ENCODE assay signal across 8 cellular contexts in genomic region chr17:32066863-32067642, GRCh38. TPM values are rescaled to one million over a fixed set of nuclear protein-coding genes. Genes with fewer than 3 reads are reported as not detected.
DNase-seq lines count a peak whose midpoint lies in the region; ATAC-seq and TF ChIP-seq lines count a peak whose summit lies in the region.
"Not testable (repeated sequence)": the region's sequence is repeated elsewhere in the genome, so short reads cannot be mapped to it uniquely, and the experiment has no call there.

No MANE protein-coding gene starts in this region.

- peak overlapping the region; percentile 31 for H3K4me2 ChIP-seq in KMS-11

- H3K27me3 ChIP-seq in AG04450 (ENCODE audit: control insufficient read depth, insufficient read depth, low read length); KMS-11 (ENCODE audit: insufficient read depth, low read depth); mucosa of rectum (ENCODE audit: control insufficient read depth in 2 of 2, insufficient read depth in 2 of 2, low read length in 2 of 2): not testable (repeated sequence)

- H3K4me1 ChIP-seq in KMS-11 (ENCODE audit: low read depth, poor library complexity, severe bottlenecking); mucosa of rectum (ENCODE audit: control insufficient read depth in 2 of 2, insufficient read depth in 2 of 2, low read length in 2 of 2): not testable (repeated sequence)

- not testable (repeated sequence) for H3K9ac ChIP-seq in KMS-11; mucosa of rectum (ENCODE audit: low read depth in 1 of 2, low read length in 2 of 2)

- not testable (repeated sequence) for DNase-seq in AG04450 (ENCODE audit: low read depth, low spot score)
- peak; percentile 20 to 32 for DNase-seq in activated CD4-positive, alpha-beta T cell treated with anti-CD3 and anti-CD28 coated beads for 24 hours (ENCODE audit: low read depth in 2 of 2)
- peak; percentile 79 for DNase-seq in activated naive CD4-positive, alpha-beta T cell treated with anti-CD3 and anti-CD28 coated beads, Interleukin-2, amount 10 ng/mL, durations not matched to agents 7 days and 5 days
- DNase-seq in stimulated activated CD4-positive, alpha-beta T cell treated with anti-CD3 and anti-CD28 coated beads, Interleukin-4, amount 100 ng/mL, for 24 hours = peak; percentile 62

- H3K4me1 Mint-ChIP-seq in activated naive CD4-positive, alpha-beta T cell treated with anti-CD3 and anti-CD28 coated beads, Interleukin-2, amount 10 ng/mL, durations not matched to agents 7 days and 5 days = peaks cover 14% of the 10 kb centered on the region

- H3K27me3 Mint-ChIP-seq in activated naive CD4-positive, alpha-beta T cell treated with anti-CD3 and anti-CD28 coated beads, Interleukin-2, amount 10 ng/mL, durations not matched to agents 7 days and 5 days = not testable (repeated sequence)

- peak overlapping the region; percentile 68 for H2AFZ ChIP-seq in KMS-11 (ENCODE audit: low read depth)

- not testable (repeated sequence) for H3K4me3 ChIP-seq in AG04450 (ENCODE audit: low read depth, low read length); KMS-11 (IDR thresholded peaks at IDR 0.05; ENCODE audit: insufficient read depth, low read depth, low read length)
- H3K4me3 ChIP-seq in mucosa of rectum (ENCODE audit: low read length in 2 of 2) = peak overlapping the region; percentile 39 to 54

- H3K36me3 ChIP-seq in KMS-11 (ENCODE audit: insufficient read depth); mucosa of rectum (ENCODE audit: control insufficient read depth in 2 of 2, insufficient read depth in 2 of 2, low read length in 2 of 2): not testable (repeated sequence)

- peak overlapping the region; percentile 38 for H3K4me3 Mint-ChIP-seq in activated naive CD4-positive, alpha-beta T cell treated with anti-CD3 and anti-CD28 coated beads, Interleukin-2, amount 10 ng/mL, durations not matched to agents 7 days and 5 days

- not testable (repeated sequence) for H3K79me2 ChIP-seq in KMS-11 (ENCODE audit: insufficient read depth, low read depth)

- ATAC-seq in GM19397 (IDR thresholded peaks at IDR 0.05; ENCODE audit: unreplicated experiment) (peak; percentile 47), esophagus mucosa (peak; percentile 93)

- H3K36me3 Mint-ChIP-seq in activated naive CD4-positive, alpha-beta T cell treated with anti-CD3 and anti-CD28 coated beads, Interleukin-2, amount 10 ng/mL, durations not matched to agents 7 days and 5 days = not testable (repeated sequence)

- H3K9me3 ChIP-seq in AG04450 (ENCODE audit: control insufficient read depth, insufficient read depth, low read length); mucosa of rectum (ENCODE audit: control insufficient read depth in 2 of 2, low read length in 2 of 2): not testable (repeated sequence)

- H3K27ac Mint-ChIP-seq in activated naive CD4-positive, alpha-beta T cell treated with anti-CD3 and anti-CD28 coated beads, Interleukin-2, amount 10 ng/mL, durations not matched to agents 7 days and 5 days = peak overlapping the region; percentile 71

- POLR2A ChIA-PET in AG04450 (lab: Yijun Ruan, JAX) = not testable (repeated sequence)

- not testable (repeated sequence) for H4K20me1 ChIP-seq in KMS-11 (ENCODE audit: insufficient read depth)

- CTCF ChIA-PET in AG04450 (lab: Charles Lee); activated naive CD4-positive, alpha-beta T cell treated with anti-CD3 and anti-CD28 coated beads, Interleukin-2, amount 10 ng/mL, durations not matched to agents 7 days and 5 days (lab: Charles Lee): not testable (repeated sequence)

- not testable (repeated sequence) for H3K9me3 Mint-ChIP-seq in activated naive CD4-positive, alpha-beta T cell treated with anti-CD3 and anti-CD28 coated beads, Interleukin-2, amount 10 ng/mL, durations not matched to agents 7 days and 5 days

- H3K27ac ChIP-seq in AG04450 (ENCODE audit: low read depth, low read length); KMS-11; mucosa of rectum (ENCODE audit: low read depth in 2 of 2, low read length in 2 of 2): not testable (repeated sequence)

- TF ChIP-seq CTCF in AG04450 (IDR thresholded peaks at IDR 0.05; ENCODE audit: low read depth, low read length) (peak; percentile 19; the same call in 1 of the 2 replicates), KMS-11 (conservative IDR thresholded peaks at IDR 0.05; ENCODE audit: low read depth, low read length) (peak; percentile 32; the same call in 1 of the 2 replicates)

RNA-seq across cellular contexts. Expression of gene LRRC37B, which starts 59.9 kb away (rescaled TPM):
- 11.0 and 13.1 TPM in 2 replicates for polyA plus RNA-seq in AG04450 (2011; rRNA removed)
- 17.0 and 19.2 TPM in 2 replicates for polyA minus RNA-seq in AG04450 (2011; rRNA and poly(A)+ RNA removed)
- 4.4 TPM for total RNA-seq in esophagus mucosa
